19 cellular contexts compared by ENCODE assay signal in the genomic region with DNA sequence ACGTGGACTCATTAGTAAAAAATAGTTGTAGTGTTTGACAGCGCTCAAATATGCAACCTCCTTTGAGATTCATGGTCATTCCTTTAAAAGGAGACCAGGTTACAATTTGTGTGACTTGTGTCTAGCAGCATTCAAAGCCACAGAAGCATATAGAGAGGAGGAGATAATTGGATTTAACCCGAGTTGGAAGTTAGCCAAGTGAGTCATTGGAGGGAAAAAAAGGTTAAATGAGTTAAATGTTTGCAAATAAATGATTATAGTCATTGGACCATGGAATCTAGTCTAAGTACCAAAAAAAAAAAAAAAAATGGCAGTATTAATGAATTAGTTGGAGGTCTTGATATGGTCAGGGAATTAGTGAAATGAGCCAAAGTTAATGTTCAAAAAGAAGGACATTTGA.
DNase-seq lines count a peak whose midpoint lies in the region; ATAC-seq, FAIRE-seq and TF ChIP-seq lines count a peak whose summit lies in the region.
"Had no signal": no experiment of that assay in that cellular context is flagged by ENCODE, and none has a peak within 500 bp of the region (broad histone marks: within the 10 kb centered on the region; RNA-seq: fewer than 3 reads in every experiment).

No MANE protein-coding gene starts in this region.

- no peak for TF ChIP-seq RAD21 in IMR-90 (IDR thresholded peaks at IDR 0.05; ENCODE audit: low read length)

- peaks cover 5% of the 10 kb centered on the region; the same call in 1 of the 2 replicates for H3K4me1 ChIP-seq in IMR-90 (ENCODE audit: control insufficient read depth, insufficient read depth, low read length)
- peaks cover 0 to 27% (median 4%) of the 10 kb centered on the region in 4 donors for H3K4me1 ChIP-seq in tibial artery
- H3K4me1 ChIP-seq: esophagus squamous epithelium, lower lobe of right lung had no signal

- no peak overlapping the region for H2BK5ac ChIP-seq in IMR-90 (ENCODE audit: low read depth, low read length, poor library complexity, severe bottlenecking)

- ATAC-seq in IMR-90 (ENCODE audit: low read depth) (no peak), SK-N-SH treated with all-trans-retinoic acid at 6 μM for 48 hours (peak; percentile 42)
- ATAC-seq: activated CD8-positive, alpha-beta T cell treated with anti-CD3 and anti-CD28 coated beads, Interleukin-2, amount 10 ng/mL, durations not matched to agents 7 days and 5 days; lower lobe of right lung; natural killer cell had no signal

- CTCF ChIA-PET in IMR-90 (lab: Yijun Ruan, JAX) = no interaction called here

- H2AFZ ChIP-seq in IMR-90 (replicated peaks; ENCODE audit: low read length, poor library complexity) = no peak overlapping the region

- no peak overlapping the region for H3K56ac ChIP-seq in IMR-90 (ENCODE audit: extremely low read depth, insufficient read depth, low read length)

- no peak overlapping the region; the same call in 1 of the 2 replicates for H2BK120ac ChIP-seq in IMR-90 (ENCODE audit: low read depth, low read length)

- H4K20me1 ChIP-seq in IMR-90 (ENCODE audit: insufficient read depth, low read length) = no peaks in the 10 kb centered on the region

- H3K18ac ChIP-seq in IMR-90 (ENCODE audit: low read depth, low read length) = no peak overlapping the region

- H3K36me3 ChIP-seq in IMR-90 (ENCODE audit: control insufficient read depth, insufficient read depth, low read length) (peaks cover 6% of the 10 kb centered on the region), tibial artery (peaks cover 4 to 13% (median 11%) of the 10 kb centered on the region in 3 donors)
- H3K36me3 ChIP-seq: esophagus squamous epithelium, lower lobe of right lung, WERI-Rb-1 had no signal

- DNase-seq in DMS53 treated with DMSO at 0.1 percent for 48 hours (lab: John Stamatoyannopoulos, UW; ENCODE audit: unreplicated experiment) (peak; percentile 17), IMR-90 (peak; percentile 44), fibroblast of villous mesenchyme (ENCODE audit: low read depth) (peak; percentile 49), GM12891 (ENCODE audit: insufficient read length, low spot score) (no peak), NCI-H2107 (lab: John Stamatoyannopoulos, UW) (no peak), tibial artery (no peak), NAMALWA (ENCODE audit: low spot score) (no peak)
- DNase-seq: activated CD8-positive, alpha-beta T cell treated with anti-CD3 and anti-CD28 coated beads, Interleukin-2, amount 10 ng/mL, durations not matched to agents 7 days and 5 days; adrenal gland; DMS 273 treated with DMSO at 0.1 percent for 48 hours; esophagus squamous epithelium; lower lobe of right lung; natural killer cell; NCI-H2171; stimulated activated CD4-positive, alpha-beta T cell treated with anti-CD3 and anti-CD28 coated beads, Interleukin-12 subunit alpha, Interleukin-12 subunit beta, amount 100 ng/mL, for 4 hours; stomach; WERI-Rb-1 had no signal

- H2AK9ac ChIP-seq in IMR-90 (replicated peaks; ENCODE audit: low read depth, low read length, poor library complexity) = no peak overlapping the region

- H3K14ac ChIP-seq in IMR-90 (replicated peaks; ENCODE audit: low read depth, low read length) = peak overlapping the region; percentile 50; the same call in 1 of the 2 replicates

- no peak overlapping the region for H2AK5ac ChIP-seq in IMR-90 (ENCODE audit: low read depth, low read length)

- no peak overlapping the region for H4K5ac ChIP-seq in IMR-90 (ENCODE audit: low read depth, low read length)

- H3K27ac ChIP-seq in IMR-90 (ENCODE audit: insufficient read depth, low read length) (no peak overlapping the region), tibial artery (no peak overlapping the region)
- H3K27ac ChIP-seq: esophagus squamous epithelium, lower lobe of right lung, stomach, WERI-Rb-1 had no signal

- POLR2A ChIA-PET in IMR-90 (lab: Charles Lee; ENCODE audit: unreplicated experiment) = interaction anchor here (1.1 kb wide), 1 partner anchor 77 kb away, joined by 3 read pairs; no protein-coding TSS in a partner anchor

- no peaks in the 10 kb centered on the region for H3K9me3 ChIP-seq in IMR-90 (ENCODE audit: control insufficient read depth, insufficient read depth, low read length)
- H3K9me3 ChIP-seq in tibial artery = no peaks in the 10 kb centered on the region
- H3K9me3 ChIP-seq: adrenal gland, esophagus squamous epithelium, lower lobe of right lung, stomach had no signal

- no peak overlapping the region for H3K9ac ChIP-seq in IMR-90 (ENCODE audit: low read depth, low read length)

- no peak overlapping the region for H3K4ac ChIP-seq in IMR-90 (ENCODE audit: low read depth, low read length)

- H4K8ac ChIP-seq in IMR-90 (ENCODE audit: low read depth in 2 of 2, low read length in 2 of 2) = no peak overlapping the region

- TF ChIP-seq CTCF in IMR-90 (conservative IDR thresholded peaks at IDR 0.05; ENCODE audit: low read depth, low read length) = no peak
- no peak for TF ChIP-seq CTCF in fibroblast of villous mesenchyme (IDR thresholded peaks at IDR 0.05; ENCODE audit: insufficient read depth, low read depth, low read length)
- TF ChIP-seq CTCF in tibial artery (IDR thresholded peaks at IDR 0.05) = no peak

- no TSS peak for BruUV-seq in IMR-90 (replicated peaks; lab: Mats Ljungman, UMichigan)

- dilution Hi-C loops in IMR-90 (cut with HindIII; ENCODE audit: low sequenced_read_pairs, unreplicated experiment) = no loop called here

- no peaks in the 10 kb centered on the region for H3K27me3 ChIP-seq in IMR-90 (ENCODE audit: control insufficient read depth, insufficient read depth, low read length)
- H3K27me3 ChIP-seq in tibial artery = no peaks in the 10 kb centered on the region
- H3K27me3 ChIP-seq: adrenal gland, esophagus squamous epithelium, stomach had no signal

- no peak for FAIRE-seq in GM12891 (lab: Jason Lieb, UNC)
- FAIRE-seq: H54 had no signal

- 0 out of 3 replicates have a peak overlapping the region, but pooled peaks have one; percentile 8 for H2BK15ac ChIP-seq in IMR-90 (ENCODE audit: low read depth, low read length)

- no peak overlapping the region for H3K23ac ChIP-seq in IMR-90 (ENCODE audit: low read depth, low read length)

- H3K4me3 ChIP-seq in IMR-90 (ENCODE audit: insufficient read depth, low read depth, low read length) (no peak overlapping the region), fibroblast of villous mesenchyme (ENCODE audit: low read depth, low read length) (no peak overlapping the region), tibial artery (no peak overlapping the region)
- H3K4me3 ChIP-seq: adrenal gland, esophagus squamous epithelium, lower lobe of right lung, stomach had no signal

- no CpG with 5 or more reads among the region's 3 CpGs for WGBS in IMR-90 (ENCODE audit: extremely low coverage in 2 of 2, insufficient read length in 1 of 2), 2 experiments

- H3K79me1 ChIP-seq in IMR-90 (ENCODE audit: low read depth in 1 of 2, low read length in 2 of 2) = peaks cover 12 to 30% of the 10 kb centered on the region in 2 experiments; a peak in 3 of 4 replicates

- TF ChIP-seq POLR2A in IMR-90 (IDR thresholded peaks at IDR 0.05; ENCODE audit: low read depth, low read length) (no peak), GM12891 (IDR thresholded peaks at IDR 0.05; ENCODE audit: low read depth, low read length) (no peak)

- H2BK20ac ChIP-seq in IMR-90 (ENCODE audit: low read depth, low read length) = no peak overlapping the region

- intact Hi-C loops in IMR-90 (cut with micrococcal nuclease) = no loop called here
- intact Hi-C loops in tibial artery (cut with DNase I; ENCODE audit: low total_unique reads) = no loop called here

- in situ Hi-C loops in IMR-90 (cut with MboI; ENCODE audit: low sequenced_read_pairs) = no loop called here

- H3K9me1 ChIP-seq in IMR-90 (ENCODE audit: insufficient read depth, low read length) = peaks cover 3% of the 10 kb centered on the region

- no peak overlapping the region for H3K4me2 ChIP-seq in IMR-90 (ENCODE audit: low read depth, low read length)

- no peak overlapping the region for H4K91ac ChIP-seq in IMR-90 (ENCODE audit: insufficient read depth, low read depth, low read length)

TF ChIP-seq in IMR-90, 13 proteins besides CTCF, POLR2A, EP300 and RAD21 (continues in another document):
- TF ChIP-seq BHLHE40 (IDR thresholded peaks at IDR 0.05; ENCODE audit: low read depth, low read length) = no peak
- no peak for TF ChIP-seq NFE2L2 (IDR thresholded peaks at IDR 0.05; ENCODE audit: low read depth, low read length)
- no peak for TF ChIP-seq RFX5 (IDR thresholded peaks at IDR 0.05; ENCODE audit: low read depth, low read length)
- TF ChIP-seq CHD1 (IDR thresholded peaks at IDR 0.05; ENCODE audit: low read depth, low read length) = no peak
- no peak for TF ChIP-seq CEBPB (IDR thresholded peaks at IDR 0.05; ENCODE audit: low read depth, low read length)
- no peak for TF ChIP-seq RCOR1 (IDR thresholded peaks at IDR 0.05; ENCODE audit: insufficient replicate concordance, low read length)
- no peak for TF ChIP-seq MAFK (IDR thresholded peaks at IDR 0.05; ENCODE audit: low read depth, low read length)

TF ChIP-seq in SK-N-SH treated with all-trans-retinoic acid at 6 μM for 48 hours, 23 proteins besides CTCF, POLR2A, EP300 and RAD21 (continues in another document):
- TF ChIP-seq ISL1 (CRISPR knock-in tag; IDR thresholded peaks at IDR 0.05) (peak; percentile 80), PPARA (CRISPR knock-in tag; IDR thresholded peaks at IDR 0.05; ENCODE audit: borderline replicate concordance) (no peak), TCF4 (CRISPR knock-in tag; IDR thresholded peaks at IDR 0.05; ENCODE audit: borderline replicate concordance) (no peak)

TF ChIP-seq in GM12891, 5 proteins besides CTCF, POLR2A, EP300 and RAD21:
- TF ChIP-seq SPI1 (IDR thresholded peaks at IDR 0.05; ENCODE audit: low read depth, low read length) = no peak
- no peak for TF ChIP-seq POLR2AphosphoS5 (IDR thresholded peaks at IDR 0.05; ENCODE audit: low read depth, low read length)
- TF ChIP-seq POU2F2 (IDR thresholded peaks at IDR 0.05; ENCODE audit: low read depth, low read length) = no peak

Comparison
In these comparisons a context has a peak if more than half of its experiments do, and no peak if none do; other contexts are left out.
1. DNase-seq: peak in DMS53 treated with DMSO at 0.1 percent for 48 hours (single experiment), IMR-90 (single experiment) and fibroblast of villous mesenchyme (single experiment); none in GM12891 (single experiment), NCI-H2107 (single experiment), tibial artery (0 of 2) and NAMALWA (single experiment).